22 cellular contexts compared by ENCODE assay signal in the genomic region with DNA sequence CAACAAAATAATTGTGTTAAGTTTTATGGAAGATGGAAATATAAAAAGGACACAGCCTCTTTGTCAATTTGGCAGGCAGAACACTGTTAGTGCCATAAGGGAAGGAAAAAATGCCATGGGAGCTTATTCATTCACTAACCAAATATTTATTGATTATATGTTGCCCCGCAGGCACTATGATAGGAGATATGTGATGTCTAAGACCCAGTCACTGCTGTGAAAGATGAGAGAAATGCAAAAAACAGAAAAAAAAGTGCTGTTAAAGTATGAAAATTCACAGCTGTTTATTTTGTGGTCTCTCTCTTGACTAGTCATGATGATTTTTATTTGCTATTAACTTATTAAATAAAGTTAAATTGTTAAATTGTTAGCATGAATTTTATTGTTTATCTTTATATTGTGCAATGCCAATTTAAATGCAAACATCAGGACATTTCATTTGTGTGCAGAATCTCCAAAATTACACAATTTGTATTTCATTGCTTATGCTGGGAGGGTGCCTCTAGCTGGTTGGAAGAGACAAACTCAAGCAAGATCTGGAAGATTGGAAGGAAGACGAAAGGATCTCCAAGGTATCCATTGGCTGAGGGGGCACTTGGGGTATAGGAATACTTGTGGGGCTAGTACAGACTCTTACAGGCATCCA. TPM values are rescaled to one million over a fixed set of nuclear protein-coding genes. Genes with fewer than 3 reads are reported as not detected.
"Had no signal": no experiment of that assay in that cellular context is flagged by ENCODE, and none has a peak within 500 bp of the region (broad histone marks: within the 10 kb centered on the region; RNA-seq: fewer than 3 reads in every experiment).

No MANE protein-coding gene starts in this region.

- H3K27ac ChIP-seq: adrenal gland, colonic mucosa, dorsolateral prefrontal cortex, esophagus squamous epithelium, heart right ventricle, lower lobe of right lung, sigmoid colon, spleen, thoracic aorta, WERI-Rb-1 had no signal

- ATAC-seq: activated CD8-positive, alpha-beta T cell treated with anti-CD3 and anti-CD28 coated beads, Interleukin-2, amount 10 ng/mL, durations not matched to agents 7 days and 5 days; activated naive CD4-positive, alpha-beta T cell treated with anti-CD3 and anti-CD28 coated beads, Interleukin-2, amount 50 U/mL, for 72 hours; heart right ventricle; left cardiac atrium; lower lobe of right lung; naive thymus-derived CD4-positive, alpha-beta T cell had no signal

- H3K9me3 ChIP-seq: adrenal gland, colonic mucosa, esophagus squamous epithelium, heart right ventricle, lower lobe of right lung, sigmoid colon, spleen, thoracic aorta had no signal

- H3K4me3 ChIP-seq: adrenal gland, colonic mucosa, dorsolateral prefrontal cortex, esophagus squamous epithelium, heart right ventricle, lower lobe of right lung, sigmoid colon, spleen, thoracic aorta had no signal

- H3K27me3 ChIP-seq: adrenal gland, colonic mucosa, esophagus squamous epithelium, sigmoid colon, spleen had no signal

- H3K36me3 ChIP-seq: adrenal gland, colonic mucosa, esophagus squamous epithelium, heart right ventricle, lower lobe of right lung, sigmoid colon, spleen, thoracic aorta, WERI-Rb-1 had no signal

- DNase-seq: activated CD4-positive, alpha-beta T cell treated with anti-CD3 and anti-CD28 coated beads, Interleukin-2, amount 50 U/mL, for 1 hour; activated CD4-positive, CD25-positive, alpha-beta regulatory T cell treated with anti-CD3 and anti-CD28 coated beads, Interleukin-2, amount 50 U/mL, for 72 hours; activated CD8-positive, alpha-beta T cell treated with anti-CD3 and anti-CD28 coated beads, Interleukin-2, amount 10 ng/mL, durations not matched to agents 7 days and 5 days; activated gamma-delta T cell treated with Interleukin-2 at 50 U/mL for 16 hours; adrenal gland; colonic mucosa; dorsolateral prefrontal cortex; esophagus squamous epithelium; heart right ventricle; islet precursor cell; left cardiac atrium; lower lobe of right lung; naive thymus-derived CD4-positive, alpha-beta T cell; occipital lobe; sigmoid colon; spleen; stimulated activated CD4-positive, alpha-beta T cell treated with anti-CD3 and anti-CD28 coated beads, Interleukin-4, amount 100 ng/mL, for 1 hour; stimulated activated naive CD4-positive, alpha-beta T cell treated with Interleukin-2 at 50 U/mL for 16 hours; WERI-Rb-1 had no signal

- H3K4me1 ChIP-seq: colonic mucosa, esophagus squamous epithelium, heart right ventricle, lower lobe of right lung, sigmoid colon, spleen had no signal

RNA-seq across cellular contexts. Expression of a gene that starts 17.8 kb away (rescaled TPM):
- total RNA-seq: activated CD8-positive, alpha-beta T cell treated with anti-CD3 and anti-CD28 coated beads, Interleukin-2, amount 10 ng/mL, durations not matched to agents 7 days and 5 days; activated naive CD4-positive, alpha-beta T cell treated with anti-CD3 and anti-CD28 coated beads, Interleukin-2, amount 50 U/mL, for 72 hours; naive thymus-derived CD4-positive, alpha-beta T cell; T-helper 2 cell treated with Interferon-gamma antibody and Interleukin-4, amounts not matched to agents 100 ng/mL and 5 ng/mL, for 36 hours had no signal
